In genomic region chr12:108721824-108722223, GRCh38 we compare ENCODE assay signal across 1 cellular context.
TF ChIP-seq lines count a peak whose summit lies in the region.

No MANE protein-coding gene starts in this region.

TF ChIP-seq in K562, 482 proteins besides CTCF, POLR2A, EP300 and RAD21 (continued from another document):
- TF ChIP-seq REST (CRISPR knock-in tag; IDR thresholded peaks at IDR 0.05; ENCODE audit: low read depth) (no peak), SRSF7 (optimal IDR thresholded peaks at IDR 0.05; ENCODE audit: low read depth, low read length) (no peak), STAT5A (IDR thresholded peaks at IDR 0.05; ENCODE audit: borderline replicate concordance, low read length) (0 out of 2 replicates have a peak, but pooled peaks have one; percentile 33), ZEB2 (IDR thresholded peaks at IDR 0.05) (no peak), TCF3 (CRISPR knock-in tag; IDR thresholded peaks at IDR 0.05) (peak; percentile 56; the same call in 1 of the 2 replicates), SNIP1 (IDR thresholded peaks at IDR 0.05; ENCODE audit: low read depth) (no peak), PHF8 (IDR thresholded peaks at IDR 0.05; ENCODE audit: borderline replicate concordance, low read length) (no peak), GABPB2 (CRISPR knock-in tag; conservative IDR thresholded peaks at IDR 0.05) (no peak), NCOA2 (IDR thresholded peaks at IDR 0.05; ENCODE audit: partially characterized antibody in 2 of 2) (no peak), DEAF1 (CRISPR knock-in tag; IDR thresholded peaks at IDR 0.05) (no peak), HIVEP1 (CRISPR knock-in tag; IDR thresholded peaks at IDR 0.05) (no peak), HSF4 (CRISPR knock-in tag; IDR thresholded peaks at IDR 0.05; ENCODE audit: borderline replicate concordance) (no peak), ZNF311 (CRISPR knock-in tag; IDR thresholded peaks at IDR 0.05) (no peak), ZNF408 (CRISPR knock-in tag; IDR thresholded peaks at IDR 0.05; ENCODE audit: low read depth) (no peak), NFE2 (IDR thresholded peaks at IDR 0.05; ENCODE audit: low read depth) (peak; percentile 66), EWSR1 (IDR thresholded peaks at IDR 0.05; ENCODE audit: borderline replicate concordance, low read depth, partially characterized antibody) (no peak), RBM15 (IDR thresholded peaks at IDR 0.05; ENCODE audit: insufficient read depth, low read length) (no peak), CEBPZ (IDR thresholded peaks at IDR 0.05; ENCODE audit: borderline replicate concordance, low read depth, low read length) (no peak), NCOR1 (IDR thresholded peaks at IDR 0.05) (no peak), RFX5 (IDR thresholded peaks at IDR 0.05; ENCODE audit: low read depth, low read length) (no peak), PBX2 (CRISPR knock-in tag; IDR thresholded peaks at IDR 0.05; ENCODE audit: low read depth) (no peak), PBX2 (tag; conservative IDR thresholded peaks at IDR 0.05; ENCODE audit: low read depth) (peak; percentile 12; the same call in 1 of the 2 replicates), CHD1 (IDR thresholded peaks at IDR 0.05; ENCODE audit: low read length) (no peak), ZNF24 (IDR thresholded peaks at IDR 0.05) (no peak), FOS (IDR thresholded peaks at IDR 0.05; ENCODE audit: extremely low read depth, insufficient read length) (no peak), BRF2 (IDR thresholded peaks at IDR 0.05; ENCODE audit: borderline replicate concordance, insufficient read depth, insufficient read length) (no peak), SMAD4 (CRISPR knock-in tag; conservative IDR thresholded peaks at IDR 0.05) (0 out of 2 replicates have a peak, but pooled peaks have one; percentile 5), GTF2E2 (tag; IDR thresholded peaks at IDR 0.05) (no peak)
TF ChIP-seq in K562: peak in this region for 15.
